Comparison of ENCODE assay signal across 24 cellular contexts in genomic region chr1:160094806-160095205, GRCh38. TPM values are rescaled to one million over a fixed set of nuclear protein-coding genes. Genes with fewer than 3 reads are reported as not detected.
"Had no signal": no experiment of that assay in that cellular context is flagged by ENCODE, and none has a peak within 500 bp of the region (broad histone marks: within the 10 kb centered on the region; RNA-seq: fewer than 3 reads in every experiment).

No MANE protein-coding gene starts in this region.

- H3K9me3 Mint-ChIP-seq: nephron progenitor cell had no signal

- H3K4me3 ChIP-seq: coronary artery, gastrocnemius medialis, stomach, thoracic aorta had no signal

- H3K36me3 Mint-ChIP-seq: activated naive CD8-positive, alpha-beta T cell had no signal

- H3K27me3 ChIP-seq: gastrocnemius medialis, stomach had no signal

- H3K27ac ChIP-seq: coronary artery, thoracic aorta, VCaP had no signal

- ATAC-seq: esophagus mucosa, gastrocnemius medialis had no signal

- DNase-seq: activated CD4-positive, CD25-positive, alpha-beta regulatory T cell treated with anti-CD3 and anti-CD28 coated beads, Interleukin-2, amount 50 U/mL, for 72 hours; amniotic stem cell; effector CD8-positive, alpha-beta T cell; gastrocnemius medialis; kidney glomerular epithelial cell; nephron progenitor cell; stimulated activated CD4-positive, alpha-beta T cell treated with anti-CD3 and anti-CD28 coated beads, Interleukin-15, amount 100 ng/mL, for 24 hours; stimulated activated CD4-positive, alpha-beta T cell treated with anti-CD3 and anti-CD28 coated beads, Interleukin-2, amount 100 ng/mL, for 48 hours; stomach; SW 1271; T-helper 2 cell had no signal

- H3K27ac Mint-ChIP-seq: activated naive CD8-positive, alpha-beta T cell; nephron progenitor cell had no signal

- H3K4me3 Mint-ChIP-seq: activated naive CD8-positive, alpha-beta T cell; nephron progenitor cell had no signal

- H3K27me3 Mint-ChIP-seq: activated naive CD8-positive, alpha-beta T cell had no signal

- H3K9me3 ChIP-seq: gastrocnemius medialis, stomach, thoracic aorta had no signal

RNA-seq across cellular contexts. Expression of gene KCNJ9, which starts 13.5 kb away (rescaled TPM):
- total RNA-seq: activated CD8-positive, alpha-beta memory T cell treated with anti-CD3 and anti-CD28 coated beads for 36 hours; cardiac septum; esophagus mucosa; gastrocnemius medialis; mesenteric fat pad; myocyte; omental fat pad; posterior vena cava; skeletal muscle tissue had no signal

RNA-seq across cellular contexts. Expression of gene ATP1A2, which starts 20.8 kb away (rescaled TPM):
- total RNA-seq: activated CD8-positive, alpha-beta memory T cell treated with anti-CD3 and anti-CD28 coated beads for 36 hours had no signal

RNA-seq across cellular contexts. Expression of gene KCNJ10, which starts 24.8 kb away (rescaled TPM):
- total RNA-seq: activated CD8-positive, alpha-beta memory T cell treated with anti-CD3 and anti-CD28 coated beads for 36 hours; esophagus mucosa; gastrocnemius medialis; lower leg skin; myocyte; omental fat pad; stomach; thoracic aorta had no signal

RNA-seq across cellular contexts. Expression of gene ATP1A4, which starts 56.6 kb away (rescaled TPM):
- total RNA-seq: activated CD8-positive, alpha-beta memory T cell treated with anti-CD3 and anti-CD28 coated beads for 36 hours; esophagus mucosa; posterior vena cava had no signal
